8 cellular contexts compared by ENCODE assay signal in the genomic region with DNA sequence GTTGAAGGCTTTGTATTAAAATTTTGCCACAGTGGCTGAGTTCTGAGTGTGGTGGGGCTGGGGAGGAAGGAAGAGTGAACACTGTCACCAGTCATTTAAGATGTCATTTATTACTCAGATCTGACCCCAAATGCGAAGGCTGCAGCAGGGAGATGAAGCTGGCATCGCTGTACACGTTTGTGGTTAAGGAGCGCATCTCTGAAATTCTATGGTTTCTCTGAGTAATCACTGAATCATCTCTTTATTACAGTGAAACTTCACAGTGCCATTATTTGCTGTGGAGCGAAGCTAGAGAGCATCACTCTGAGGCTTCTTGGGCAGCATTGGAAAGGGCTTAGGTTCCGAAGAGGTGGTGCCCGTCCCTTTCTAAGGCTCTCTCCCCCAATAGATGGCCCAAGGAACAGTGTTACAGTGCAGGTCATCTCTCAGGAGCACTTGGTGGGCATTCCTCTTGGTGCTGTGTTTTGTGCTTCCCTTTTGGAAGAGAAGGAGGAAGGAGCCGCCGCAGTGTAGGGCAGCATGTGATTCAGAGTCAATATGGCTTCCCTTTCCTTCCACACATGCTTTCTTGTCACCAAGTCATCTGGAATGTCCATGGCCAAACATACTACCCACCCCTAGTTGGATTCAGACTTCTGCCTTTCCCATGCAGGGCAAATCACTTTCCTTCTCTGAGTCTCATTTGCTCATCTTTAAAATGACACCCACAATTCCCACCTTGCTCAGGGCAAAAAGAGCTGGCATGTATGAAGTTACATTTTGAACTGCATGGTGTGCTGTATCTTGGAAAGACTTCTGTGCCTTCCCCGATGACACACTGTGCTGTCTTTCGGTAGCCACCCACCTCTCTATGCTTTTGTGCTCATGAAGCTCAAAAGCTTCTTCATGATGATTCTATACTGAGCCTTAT.
DNase-seq lines count a peak whose midpoint lies in the region; ATAC-seq lines count a peak whose summit lies in the region.

No MANE protein-coding gene starts in this region.

- peak; percentile 77 for DNase-seq in central memory CD4-positive, alpha-beta T cell
- DNase-seq in stimulated activated CD4-positive, alpha-beta T cell treated with anti-CD3 and anti-CD28 coated beads, Interleukin-2, amount 100 ng/mL, for 24 hours: peak; percentile 67 to 76
- no peak for DNase-seq in DMS53 treated with DMSO at 0.1 percent for 48 hours (lab: John Stamatoyannopoulos, UW; ENCODE audit: unreplicated experiment)
- DNase-seq in SHP77 treated with DMSO at 0.1 percent for 48 hours (lab: John Stamatoyannopoulos, UW): no peak
- no peak for DNase-seq in NCI-H2196 treated with DMSO at 0.1 percent for 48 hours (lab: John Stamatoyannopoulos, UW; ENCODE audit: unreplicated experiment)

- ATAC-seq in GM18517 (IDR thresholded peaks at IDR 0.05; ENCODE audit: unreplicated experiment) (peak; percentile 66), HG03175 (IDR thresholded peaks at IDR 0.05; ENCODE audit: unreplicated experiment) (peak; percentile 73)
- ATAC-seq in activated CD4-positive, CD25-positive, alpha-beta regulatory T cell treated with anti-CD3 and anti-CD28 coated beads, Interleukin-2, amount 50 U/mL, for 24 hours: peak; percentile 94

Comparison
In these comparisons a context has a peak if more than half of its experiments do, and no peak if none do; other contexts are left out.
1. DNase-seq: peak in central memory CD4-positive, alpha-beta T cell (single experiment) and stimulated activated CD4-positive, alpha-beta T cell treated with anti-CD3 and anti-CD28 coated beads, Interleukin-2, amount 100 ng/mL, for 24 hours (2 of 2); none in DMS53 treated with DMSO at 0.1 percent for 48 hours (single experiment), SHP77 treated with DMSO at 0.1 percent for 48 hours (single experiment) and NCI-H2196 treated with DMSO at 0.1 percent for 48 hours (single experiment).
2. Peak in every context shown above with its lines, with median percentiles within 50 percentile points of each other: ATAC-seq.